Comparison of ENCODE assay signal across 18 cellular contexts in the genomic region with DNA sequence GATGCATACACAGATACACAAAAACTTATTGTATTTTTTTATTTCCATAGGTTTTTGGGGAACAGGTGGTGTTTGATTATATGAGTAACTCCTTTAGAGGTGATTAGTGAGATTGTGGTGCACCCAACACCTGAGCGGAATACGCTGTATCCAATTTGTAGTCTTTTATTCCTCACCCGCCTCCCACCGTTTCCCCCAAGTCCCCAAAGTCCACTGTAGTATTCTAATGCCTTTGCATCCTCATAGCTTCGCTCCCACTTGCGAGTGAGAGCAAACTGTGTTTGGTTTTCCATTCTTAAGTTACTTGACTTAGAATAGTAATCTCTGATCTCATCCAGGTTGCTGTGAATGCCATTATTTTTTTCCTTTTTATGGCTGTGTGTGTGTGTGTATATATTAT. TPM values are rescaled to one million over a fixed set of nuclear protein-coding genes. Genes with fewer than 3 reads are reported as not detected.
"Had no signal": no experiment of that assay in that cellular context is flagged by ENCODE, and none has a peak within 500 bp of the region (broad histone marks: within the 10 kb centered on the region; RNA-seq: fewer than 3 reads in every experiment).

No MANE protein-coding gene starts in this region.

RNA-seq across cellular contexts. Expression of a gene that starts 17.3 kb away (rescaled TPM):
- total RNA-seq: endodermal cell; epithelial cell of proximal tubule; esophagus squamous epithelium; heart right ventricle; liver; lung microvascular endothelial cell; mesothelial cell of epicardium; mucosa of gallbladder; naive thymus-derived CD4-positive, alpha-beta T cell; osteocyte; psoas muscle; renal cortical epithelial cell; right lobe of liver; smooth muscle cell; stomach; subcutaneous adipose tissue; temporal lobe; urinary bladder had no signal
- polyA plus RNA-seq: heart right ventricle; liver; naive thymus-derived CD4-positive, alpha-beta T cell; psoas muscle; smooth muscle cell; stomach; urinary bladder had no signal
